Comparison of ENCODE assay signal across 13 cellular contexts in genomic region chr4:103204114-103204513, GRCh38. TPM values are rescaled to one million over a fixed set of nuclear protein-coding genes. Genes with fewer than 3 reads are reported as not detected.
DNase-seq lines count a peak whose midpoint lies in the region; ATAC-seq, FAIRE-seq and TF ChIP-seq lines count a peak whose summit lies in the region.
"Had no signal": no experiment of that assay in that cellular context is flagged by ENCODE, and none has a peak within 500 bp of the region (broad histone marks: within the 10 kb centered on the region; RNA-seq: fewer than 3 reads in every experiment).

No MANE protein-coding gene starts in this region.

- no peaks in the 10 kb centered on the region for H3K4me1 Mint-ChIP-seq in astrocyte (ENCODE audit: low read depth, unreplicated experiment)

- no peaks in the 10 kb centered on the region for H3K36me3 Mint-ChIP-seq in astrocyte (ENCODE audit: low read depth, unreplicated experiment)

- no peak overlapping the region for H2AFZ ChIP-seq in astrocyte (ENCODE audit: low read depth, low read length)
- H2AFZ ChIP-seq: parathyroid adenoma had no signal

- no peak overlapping the region for H3K4me3 Mint-ChIP-seq in astrocyte (ENCODE audit: unreplicated experiment)

- DNase-seq in DMS53 (lab: John Stamatoyannopoulos, UW) (peak; percentile 58), LHCN-M2 (ENCODE audit: low read depth) (peak; percentile 15), astrocyte (ENCODE audit: low read depth) (no peak), medulla oblongata (ENCODE audit: extremely low spot score) (peak; percentile 42), NCI-H1930 (lab: John Stamatoyannopoulos, UW) (no peak), MG63 (no peak)
- DNase-seq: activated gamma-delta T cell; gastrocnemius medialis; stimulated activated naive CD8-positive, alpha-beta T cell treated with anti-CD3 and anti-CD28 coated beads, Interleukin-15, Interleukin-2, amounts not matched to agents 100 U/mL and 50 U/mL, for 24 hours had no signal

- H3K79me2 ChIP-seq in astrocyte (ENCODE audit: insufficient read depth, low read length): no peaks in the 10 kb centered on the region
- H3K79me2 ChIP-seq: parathyroid adenoma had no signal

- H3K27ac Mint-ChIP-seq in astrocyte (ENCODE audit: unreplicated experiment): no peak overlapping the region

- H3K27me3 Mint-ChIP-seq in astrocyte (ENCODE audit: low read depth, unreplicated experiment): no peaks in the 10 kb centered on the region

- ATAC-seq in HG03342 (IDR thresholded peaks at IDR 0.05; ENCODE audit: unreplicated experiment) (no peak), HG02678 (IDR thresholded peaks at IDR 0.05; ENCODE audit: unreplicated experiment) (no peak)
- ATAC-seq: gastrocnemius medialis; stimulated activated naive CD8-positive, alpha-beta T cell treated with anti-CD3 and anti-CD28 coated beads, Interleukin-15, Interleukin-2, amounts not matched to agents 100 U/mL and 50 U/mL, for 24 hours had no signal

- H3K4me3 ChIP-seq in astrocyte (ENCODE audit: insufficient read depth, low read depth, low read length) (no peak overlapping the region), MG63 (no peak overlapping the region)
- H3K4me3 ChIP-seq: gastrocnemius medialis, SK-N-MC had no signal

- FAIRE-seq in astrocyte (lab: Jason Lieb, UNC): no peak

- H4K20me1 ChIP-seq in astrocyte (ENCODE audit: insufficient read depth, low read length): no peaks in the 10 kb centered on the region

- no peak overlapping the region for H3K9ac ChIP-seq in astrocyte (ENCODE audit: low read length)
- H3K9ac ChIP-seq: parathyroid adenoma had no signal

- H3K9me3 Mint-ChIP-seq in astrocyte (ENCODE audit: unreplicated experiment): peaks cover 3% of the 10 kb centered on the region

- H3K9me3 ChIP-seq in astrocyte (ENCODE audit: insufficient read depth, low read depth, low read length) (no peaks in the 10 kb centered on the region), MG63 (no peaks in the 10 kb centered on the region)
- H3K9me3 ChIP-seq: gastrocnemius medialis had no signal

- H3K4me2 ChIP-seq in astrocyte (ENCODE audit: low read length): no peak overlapping the region

- no peaks in the 10 kb centered on the region for H3K4me1 ChIP-seq in astrocyte (ENCODE audit: insufficient read depth, low read length)
- H3K4me1 ChIP-seq: gastrocnemius medialis, parathyroid adenoma had no signal

- H3K36me3 ChIP-seq in astrocyte (ENCODE audit: insufficient read depth, low read length) (no peaks in the 10 kb centered on the region), MG63 (no peaks in the 10 kb centered on the region)
- H3K36me3 ChIP-seq: gastrocnemius medialis had no signal

- no peak overlapping the region for H3K27ac ChIP-seq in astrocyte (ENCODE audit: low read depth, low read length)
- H3K27ac ChIP-seq: gastrocnemius medialis, parathyroid adenoma, SK-N-MC had no signal

- H3K27me3 ChIP-seq in astrocyte (ENCODE audit: insufficient read depth, low read length) (no peaks in the 10 kb centered on the region), MG63 (no peaks in the 10 kb centered on the region)
- H3K27me3 ChIP-seq: gastrocnemius medialis had no signal

- peak; percentile 21 for TF ChIP-seq CTCF in astrocyte (IDR thresholded peaks at IDR 0.05; ENCODE audit: insufficient read depth, low read depth, low read length)

RNA-seq across cellular contexts. Expression of gene CENPE, which starts 6.0 kb away (rescaled TPM):
- 43.9 and 53.7 TPM in 2 replicates for total RNA-seq in LHCN-M2 (2014; rRNA removed)
- 3.0 TPM for polyA plus RNA-seq in LHCN-M2 (2012)
- 3.7 and 5.6 TPM in 2 replicates for total RNA-seq in astrocyte
- total RNA-seq in MG63 (2014; rRNA removed; shearing (Covaris generic); ENCODE audit: low replicate concordance): 7.5 and 27.9 TPM in 2 replicates

Comparison
In these comparisons a context has a peak if more than half of its experiments do, and no peak if none do; other contexts are left out.
1. DNase-seq: peak in DMS53 (single experiment), LHCN-M2 (single experiment) and medulla oblongata (single experiment); none in astrocyte (single experiment), NCI-H1930 (0 of 2) and MG63 (single experiment).